14 cellular contexts compared by ENCODE assay signal in genomic region chr2:96861074-96861473, GRCh38.
"Had no signal": no experiment of that assay in that cellular context is flagged by ENCODE, and none has a peak within 500 bp of the region (broad histone marks: within the 10 kb centered on the region; RNA-seq: fewer than 3 reads in every experiment).

No MANE protein-coding gene starts in this region.

- DNase-seq: activated CD4-positive, alpha-beta T cell treated with anti-CD3 and anti-CD28 coated beads for 1 hour; cortex of kidney; effector CD8-positive, alpha-beta T cell; foreskin melanocyte; immature natural killer cell; left colon; T-helper 1 cell; T1000; trophoblast cell had no signal

- H3K4me3 ChIP-seq: psoas muscle had no signal

- H3K27ac ChIP-seq: psoas muscle had no signal

- H3K27me3 Mint-ChIP-seq: activated T-helper 17 cell treated with anti-CD3 and anti-CD28 coated beads, Interleukin-2, amount 50 U/mL, for 72 hours had no signal

- H3K9me3 ChIP-seq: psoas muscle had no signal

- H3K4me3 Mint-ChIP-seq: immature natural killer cell; nephron; stimulated activated effector memory CD8-positive, alpha-beta T cell treated with anti-CD3 and anti-CD28 coated beads, Interleukin-12 subunit alpha, Interleukin-12 subunit beta, amount 100 ng/mL, for 72 hours had no signal

- H3K9me3 Mint-ChIP-seq: activated T-helper 17 cell treated with anti-CD3 and anti-CD28 coated beads, Interleukin-2, amount 50 U/mL, for 72 hours; immature natural killer cell; nephron; stimulated activated effector memory CD8-positive, alpha-beta T cell treated with anti-CD3 and anti-CD28 coated beads, Interleukin-12 subunit alpha, Interleukin-12 subunit beta, amount 100 ng/mL, for 72 hours had no signal

- ATAC-seq: activated T-helper 17 cell treated with anti-CD3 and anti-CD28 coated beads, Interleukin-2, amount 50 U/mL, for 72 hours; left colon; psoas muscle; SK-N-SH treated with all-trans-retinoic acid at 6 μM for 48 hours; stimulated activated effector memory CD8-positive, alpha-beta T cell treated with anti-CD3 and anti-CD28 coated beads, Interleukin-12 subunit alpha, Interleukin-12 subunit beta, amount 100 ng/mL, for 72 hours had no signal
